ENCODE assay signal across 15 cellular contexts in genomic region chr6:110979565-110980096, GRCh38. TPM values are rescaled to one million over a fixed set of nuclear protein-coding genes. Genes with fewer than 3 reads are reported as not detected.
A peak's percentile ranks its signal among the peaks of the same experiment; 100 is the strongest.
DNase-seq lines count a peak whose midpoint lies in the region; ATAC-seq and TF ChIP-seq lines count a peak whose summit lies in the region.
"Had no signal": no experiment of that assay in that cellular context is flagged by ENCODE, and none has a peak within 500 bp of the region (broad histone marks: within the 10 kb centered on the region; RNA-seq: fewer than 3 reads in every experiment).

No MANE protein-coding gene starts in this region.

- H3K9me3 Mint-ChIP-seq in natural killer cell (no peaks in the 10 kb centered on the region), mesothelial cell of epicardium (peaks cover 22% of the 10 kb centered on the region)
- H3K9me3 Mint-ChIP-seq in natural killer cell treated with Interleukin-12 subunit alpha and Interleukin-12 subunit beta and Interleukin-15 and Interleukin-18, amount 100 ng/mL, for 72 hours: no peaks in the 10 kb centered on the region
- H3K9me3 Mint-ChIP-seq in T-helper 2 cell treated with Interferon-gamma antibody and Interleukin-4, amounts not matched to agents 5 μg/mL and 100 μg/mL, for 36 hours: no peaks in the 10 kb centered on the region

- H3K4me3 Mint-ChIP-seq in natural killer cell (peak overlapping the region; percentile 95), mesothelial cell of epicardium (peak overlapping the region; percentile 30)
- H3K4me3 Mint-ChIP-seq in natural killer cell treated with Interleukin-12 subunit alpha and Interleukin-12 subunit beta and Interleukin-15 and Interleukin-18, amount 100 ng/mL, for 72 hours: no peak overlapping the region
- H3K4me3 Mint-ChIP-seq in T-helper 2 cell treated with Interferon-gamma antibody and Interleukin-4, amounts not matched to agents 5 μg/mL and 100 μg/mL, for 36 hours: peak overlapping the region; percentile 13

- H3K4me1 Mint-ChIP-seq in natural killer cell: peaks cover 33 to 43% of the 10 kb centered on the region in 2 donors
- H3K4me1 Mint-ChIP-seq in natural killer cell treated with Interleukin-12 subunit alpha and Interleukin-12 subunit beta and Interleukin-15 and Interleukin-18, amount 100 ng/mL, for 72 hours (ENCODE audit: low read depth in 2 of 2): peaks cover 27 to 30% of the 10 kb centered on the region in 2 donors
- peaks cover 22% of the 10 kb centered on the region for H3K4me1 Mint-ChIP-seq in T-helper 2 cell treated with Interferon-gamma antibody and Interleukin-4, amounts not matched to agents 5 μg/mL and 100 μg/mL, for 36 hours (ENCODE audit: low read depth)
- H3K4me1 Mint-ChIP-seq in mesothelial cell of epicardium: peaks cover 14% of the 10 kb centered on the region

- intact Hi-C loops in natural killer cell (cut with micrococcal nuclease): loop anchor here (5.0 kb wide), 2 partner anchors 102 to 162 kb away; partner anchors contain the start of gene CDK19

- TF ChIP-seq CTCF in natural killer cell (IDR thresholded peaks at IDR 0.05): no peak
- no peak for TF ChIP-seq CTCF in mesothelial cell of epicardium (IDR thresholded peaks at IDR 0.05; ENCODE audit: unreplicated experiment)
- TF ChIP-seq CTCF in foreskin fibroblast (IDR thresholded peaks at IDR 0.05; ENCODE audit: low read depth, low read length): no peak

- H3K27me3 Mint-ChIP-seq in natural killer cell (ENCODE audit: low read depth in 2 of 2) (no peaks in the 10 kb centered on the region), mesothelial cell of epicardium (ENCODE audit: low read depth) (no peaks in the 10 kb centered on the region)
- no peaks in the 10 kb centered on the region for H3K27me3 Mint-ChIP-seq in natural killer cell treated with Interleukin-12 subunit alpha and Interleukin-12 subunit beta and Interleukin-15 and Interleukin-18, amount 100 ng/mL, for 72 hours
- no peaks in the 10 kb centered on the region for H3K27me3 Mint-ChIP-seq in T-helper 2 cell treated with Interferon-gamma antibody and Interleukin-4, amounts not matched to agents 5 μg/mL and 100 μg/mL, for 36 hours (ENCODE audit: low read depth)

- DNase-seq in natural killer cell: no peak
- DNase-seq in natural killer cell treated with Interleukin-12 subunit alpha and Interleukin-12 subunit beta and Interleukin-15 and Interleukin-18, amount 100 ng/mL, for 72 hours (ENCODE audit: low spot score): no peak
- no peak for DNase-seq in T-helper 2 cell treated with Interferon-gamma antibody and Interleukin-4, amounts not matched to agents 5 μg/mL and 100 μg/mL, for 36 hours (ENCODE audit: low spot score)
- DNase-seq in mesothelial cell of epicardium (ENCODE audit: low spot score in 2 of 2, unreplicated experiment in 2 of 2): no peak
- no peak for DNase-seq in RPMI8226
- no peak for DNase-seq in NCI-H1092 (lab: John Stamatoyannopoulos, UW)
- no peak for DNase-seq in foreskin fibroblast
- DNase-seq: ACHN, DMS 273 treated with DMSO at 0.1 percent for 48 hours, HCEC 1CT, IMR-90, NCI-H1436, NCI-H2029 treated with DMSO at 0.1 percent for 48 hours, NCI-H510A, Peyer's patch had no signal

- no peak for ATAC-seq in natural killer cell
- no peak for ATAC-seq in natural killer cell treated with Interleukin-12 subunit alpha and Interleukin-12 subunit beta and Interleukin-15 and Interleukin-18, amount 100 ng/mL, for 72 hours

- H3K4me3 ChIP-seq in foreskin fibroblast (ENCODE audit: low read depth in 1 of 2, low read length in 2 of 2): no peak overlapping the region
- H3K4me3 ChIP-seq: Peyer's patch had no signal

- H3K36me3 Mint-ChIP-seq in natural killer cell (peaks cover 5% of the 10 kb centered on the region), mesothelial cell of epicardium (peaks cover 16% of the 10 kb centered on the region)
- H3K36me3 Mint-ChIP-seq in natural killer cell treated with Interleukin-12 subunit alpha and Interleukin-12 subunit beta and Interleukin-15 and Interleukin-18, amount 100 ng/mL, for 72 hours: peaks cover 10% of the 10 kb centered on the region
- H3K36me3 Mint-ChIP-seq in T-helper 2 cell treated with Interferon-gamma antibody and Interleukin-4, amounts not matched to agents 5 μg/mL and 100 μg/mL, for 36 hours (ENCODE audit: low read depth): peaks cover 23% of the 10 kb centered on the region

- peak overlapping the region; percentile 51 to 95 for H3K27ac Mint-ChIP-seq in natural killer cell
- H3K27ac Mint-ChIP-seq in natural killer cell treated with Interleukin-12 subunit alpha and Interleukin-12 subunit beta and Interleukin-15 and Interleukin-18, amount 100 ng/mL, for 72 hours: peak overlapping the region in 1 of 2 donors; percentile 40
- no peak overlapping the region for H3K27ac Mint-ChIP-seq in T-helper 2 cell treated with Interferon-gamma antibody and Interleukin-4, amounts not matched to agents 5 μg/mL and 100 μg/mL, for 36 hours
- no peak overlapping the region for H3K27ac Mint-ChIP-seq in mesothelial cell of epicardium

RNA-seq across cellular contexts. Expression of gene RPF2, which starts 2.2 kb away (rescaled TPM):
- total RNA-seq in natural killer cell (1 to 10 TPM; 7.2 to 9.9 (median 8.0) TPM), mesothelial cell of epicardium (20.7 to 23.6 TPM (median 22.9 TPM) in 3 replicates)
- 10 to 100 TPM; 39.0 to 49.2 TPM for total RNA-seq in natural killer cell treated with Interleukin-12 subunit alpha and Interleukin-12 subunit beta and Interleukin-15 and Interleukin-18, amount 100 ng/mL, for 72 hours

RNA-seq across cellular contexts. Expression of gene GTF3C6, which starts 21.1 kb away (rescaled TPM):
- total RNA-seq in natural killer cell (10 to 100 TPM; 28.2 to 36.0 (median 33.8) TPM), mesothelial cell of epicardium (56.6 to 58.8 TPM (median 58.8 TPM) in 3 replicates)
- total RNA-seq in natural killer cell treated with Interleukin-12 subunit alpha and Interleukin-12 subunit beta and Interleukin-15 and Interleukin-18, amount 100 ng/mL, for 72 hours: 100 to 1,000 TPM in 1 of 2 donors, 10 to 100 TPM in 1; 98.5 to 109 TPM

Comparison
In these comparisons a context has a peak if more than half of its experiments do, and no peak if none do; other contexts are left out.
1. H3K27ac Mint-ChIP-seq: peak in natural killer cell (2 of 2); none in T-helper 2 cell treated with Interferon-gamma antibody and Interleukin-4, amounts not matched to agents 5 μg/mL and 100 μg/mL, for 36 hours (single experiment) and mesothelial cell of epicardium (single experiment).